Comparison of ENCODE assay signal across 1 cellular context in genomic region chrX:48917139-48917980, GRCh38.
TF ChIP-seq lines count a peak whose summit lies in the region.

No MANE protein-coding gene starts in this region.

TF ChIP-seq in H1, 55 proteins besides CTCF, POLR2A, EP300 and RAD21:
- TF ChIP-seq USF2 (IDR thresholded peaks at IDR 0.05; ENCODE audit: low read length) (no peak), BACH1 (IDR thresholded peaks at IDR 0.05; ENCODE audit: low read length) (no peak), SP1 (IDR thresholded peaks at IDR 0.05; ENCODE audit: low read depth, low read length) (no peak), NRF1 (IDR thresholded peaks at IDR 0.05; ENCODE audit: low read depth, low read length) (peak; percentile 59), CREB1 (IDR thresholded peaks at IDR 0.05) (peak; percentile 30), SIN3A (conservative IDR thresholded peaks at IDR 0.05 in 1 of 2, IDR thresholded peaks at IDR 0.05 in 1 of 2; ENCODE audit: low read depth in 1 of 2, low read length in 2 of 2) (peak; percentile 71 to 95; a peak in 2 of 4 replicates), CHD7 (IDR thresholded peaks at IDR 0.05; ENCODE audit: insufficient replicate concordance, low read length) (no peak), NANOG (IDR thresholded peaks at IDR 0.05; ENCODE audit: insufficient read depth, low read depth, low read length, poor library complexity, severe bottlenecking) (no peak), KDM1A (IDR thresholded peaks at IDR 0.05; ENCODE audit: borderline replicate concordance, low read length) (no peak), SAP30 (IDR thresholded peaks at IDR 0.05; ENCODE audit: insufficient read depth, insufficient replicate concordance, low read length) (peak; percentile 56), KDM4A (IDR thresholded peaks at IDR 0.05; ENCODE audit: low read depth, low read length, severe bottlenecking) (no peak), TBP (IDR thresholded peaks at IDR 0.05; ENCODE audit: low read depth, low read length) (0 out of 2 replicates have a peak, but pooled peaks have one; percentile 30)
